29 cellular contexts compared by ENCODE assay signal in genomic region chr2:151961558-151961957, GRCh38.
"Had no signal": no experiment of that assay in that cellular context is flagged by ENCODE, and none has a peak within 500 bp of the region (broad histone marks: within the 10 kb centered on the region; RNA-seq: fewer than 3 reads in every experiment).

No MANE protein-coding gene starts in this region.

- DNase-seq: colonic mucosa; cortex of kidney; dermis blood vessel endothelial cell; dorsolateral prefrontal cortex; effector CD4-positive, alpha-beta T cell; effector CD8-positive, alpha-beta T cell; effector memory CD4-positive, alpha-beta T cell; effector memory CD8-positive, alpha-beta T cell; endodermal cell; erythroblast; esophagus squamous epithelium; foreskin fibroblast; foreskin keratinocyte; foreskin melanocyte; gastrocnemius medialis; glutamatergic neuron; head of caudate nucleus; heart left ventricle; heart right ventricle had no signal

- H3K27ac ChIP-seq: colonic mucosa, coronary artery, dorsolateral prefrontal cortex, epithelial cell of prostate, esophagus muscularis mucosa, esophagus squamous epithelium, foreskin keratinocyte, gastrocnemius medialis, gastroesophageal sphincter, heart left ventricle, heart right ventricle had no signal

- H3K9me3 ChIP-seq: colonic mucosa, esophagus muscularis mucosa, esophagus squamous epithelium, gastrocnemius medialis, gastroesophageal sphincter, heart left ventricle, heart right ventricle had no signal

- H3K9me3 Mint-ChIP-seq: dendritic cell treated with granulocyte-macrophage colony-stimulating factor and Interleukin-4, amounts not matched to agents 40 ng/mL and 50 ng/mL, for 4 days; effector memory CD8-positive, alpha-beta T cell; endodermal cell had no signal

- H3K27me3 ChIP-seq: colonic mucosa, dorsolateral prefrontal cortex, esophagus muscularis mucosa, esophagus squamous epithelium, foreskin keratinocyte, gastrocnemius medialis, gastroesophageal sphincter, heart left ventricle, heart right ventricle had no signal

- H3K4me3 Mint-ChIP-seq: dendritic cell treated with granulocyte-macrophage colony-stimulating factor and Interleukin-4, amounts not matched to agents 40 ng/mL and 50 ng/mL, for 4 days; effector memory CD8-positive, alpha-beta T cell; endodermal cell had no signal

- H3K27ac Mint-ChIP-seq: dendritic cell treated with granulocyte-macrophage colony-stimulating factor and Interleukin-4, amounts not matched to agents 40 ng/mL and 50 ng/mL, for 4 days; effector memory CD8-positive, alpha-beta T cell; endodermal cell had no signal

- FAIRE-seq: colon, endometrium, endothelial cell of umbilical vein, frontal cortex had no signal

- H3K27me3 Mint-ChIP-seq: dendritic cell treated with granulocyte-macrophage colony-stimulating factor and Interleukin-4, amounts not matched to agents 40 ng/mL and 50 ng/mL, for 4 days had no signal

- H3K36me3 ChIP-seq: colonic mucosa, esophagus muscularis mucosa, esophagus squamous epithelium, gastrocnemius medialis, gastroesophageal sphincter, heart left ventricle, heart right ventricle had no signal

- H3K4me3 ChIP-seq: colonic mucosa, coronary artery, dorsolateral prefrontal cortex, esophagus muscularis mucosa, esophagus squamous epithelium, gastrocnemius medialis, gastroesophageal sphincter, heart left ventricle, heart right ventricle had no signal

- ATAC-seq: effector memory CD8-positive, alpha-beta T cell; esophagus mucosa; foreskin keratinocyte; gastrocnemius medialis; gastroesophageal sphincter; heart left ventricle; heart right ventricle had no signal

- H3K4me1 Mint-ChIP-seq: endodermal cell had no signal

- H3K4me1 ChIP-seq: colonic mucosa, esophagus squamous epithelium, foreskin keratinocyte, heart left ventricle, heart right ventricle had no signal
